ENCODE assay signal across 18 cellular contexts in the genomic region with DNA sequence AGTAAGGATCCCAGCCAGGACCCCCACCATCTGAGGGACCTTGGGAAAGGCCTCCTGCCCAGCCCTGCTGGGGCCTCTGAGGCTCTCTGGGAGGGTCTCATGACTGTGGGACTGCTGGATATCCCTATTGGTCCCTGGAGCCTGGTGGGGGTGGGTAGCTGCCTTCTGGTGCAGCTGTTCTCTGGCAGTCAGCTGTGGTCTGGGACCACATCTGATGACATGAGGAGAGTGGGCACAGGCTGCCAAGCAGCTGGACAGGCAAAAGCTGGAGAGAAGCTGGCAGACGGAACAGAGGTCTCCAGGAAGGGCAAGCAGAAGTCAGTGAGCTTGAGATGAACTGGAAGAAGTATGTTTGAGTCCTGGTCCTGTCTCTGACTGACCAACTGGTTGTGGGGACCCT. TPM values are rescaled to one million over a fixed set of nuclear protein-coding genes. Genes with fewer than 3 reads are reported as not detected.
DNase-seq lines count a peak whose midpoint lies in the region; ATAC-seq and TF ChIP-seq lines count a peak whose summit lies in the region.
"Had no signal": no experiment of that assay in that cellular context is flagged by ENCODE, and none has a peak within 500 bp of the region (broad histone marks: within the 10 kb centered on the region; RNA-seq: fewer than 3 reads in every experiment).

No MANE protein-coding gene starts in this region.

- H3K9ac ChIP-seq in IMR-90 (ENCODE audit: low read depth, low read length), result no peak overlapping the region

- H2AFZ ChIP-seq in IMR-90 (replicated peaks; ENCODE audit: low read length, poor library complexity), result no peak overlapping the region
- H2AFZ ChIP-seq: hepatocyte, PC-9 had no signal

- intact Hi-C loops in IMR-90 (cut with micrococcal nuclease) (no loop called here), stomach (cut with DNase I; ENCODE audit: low total_unique reads) (no loop called here), cardiac septum (cut with DNase I) (no loop called here)

- no peak overlapping the region for H3K4me3 Mint-ChIP-seq in activated naive CD8-positive, alpha-beta T cell treated with anti-CD3 and anti-CD28 coated beads for 36 hours
- H3K4me3 Mint-ChIP-seq: activated CD4-positive, alpha-beta memory T cell treated with anti-CD3 and anti-CD28 coated beads for 36 hours had no signal

- no TSS peak for BruUV-seq in IMR-90 (replicated peaks; lab: Mats Ljungman, UMichigan)

- no peaks in the 10 kb centered on the region for H3K9me3 Mint-ChIP-seq in activated naive CD8-positive, alpha-beta T cell treated with anti-CD3 and anti-CD28 coated beads for 36 hours
- H3K9me3 Mint-ChIP-seq: activated CD4-positive, alpha-beta memory T cell treated with anti-CD3 and anti-CD28 coated beads for 36 hours had no signal

- H3K4me2 ChIP-seq in IMR-90 (ENCODE audit: low read depth, low read length), result 0 out of 2 replicates have a peak overlapping the region, but pooled peaks have one; percentile 14
- H3K4me2 ChIP-seq: hepatocyte, PC-9 had no signal

- no peaks in the 10 kb centered on the region for H3K4me1 Mint-ChIP-seq in activated naive CD8-positive, alpha-beta T cell treated with anti-CD3 and anti-CD28 coated beads for 36 hours

- peak overlapping the region; percentile 61 for H2BK5ac ChIP-seq in IMR-90 (ENCODE audit: low read depth, low read length, poor library complexity, severe bottlenecking)

- H3K27me3 ChIP-seq in IMR-90 (ENCODE audit: control insufficient read depth, insufficient read depth, low read length) (no peaks in the 10 kb centered on the region), stomach (no peaks in the 10 kb centered on the region)
- H3K27me3 ChIP-seq: dorsolateral prefrontal cortex, hepatocyte, suprapubic skin had no signal

- H2AK9ac ChIP-seq in IMR-90 (replicated peaks; ENCODE audit: low read depth, low read length, poor library complexity), result peak overlapping the region; percentile 5

- no peaks in the 10 kb centered on the region for H3K27me3 Mint-ChIP-seq in activated naive CD8-positive, alpha-beta T cell treated with anti-CD3 and anti-CD28 coated beads for 36 hours
- H3K27me3 Mint-ChIP-seq: activated CD4-positive, alpha-beta memory T cell treated with anti-CD3 and anti-CD28 coated beads for 36 hours had no signal

- H3K56ac ChIP-seq in IMR-90 (ENCODE audit: extremely low read depth, insufficient read depth, low read length), result no peak overlapping the region

- TF ChIP-seq POLR2A in IMR-90 (IDR thresholded peaks at IDR 0.05; ENCODE audit: low read depth, low read length) (no peak), stomach (IDR thresholded peaks at IDR 0.05) (no peak)

- peak; percentile 38 for DNase-seq in IMR-90
- no peak for DNase-seq in activated naive CD8-positive, alpha-beta T cell treated with anti-CD3 and anti-CD28 coated beads for 36 hours
- peak; percentile 99 for DNase-seq in myocyte (ENCODE audit: low read depth)
- DNase-seq in stomach, result no peak
- no peak for DNase-seq in cardiac septum (ENCODE audit: low spot score)
- DNase-seq in middle frontal gyrus (ENCODE audit: extremely low spot score, low spot score), result no peak
- DNase-seq in foreskin melanocyte, result no peak
- DNase-seq: activated CD4-positive, alpha-beta memory T cell treated with anti-CD3 and anti-CD28 coated beads for 36 hours; activated gamma-delta T cell; DND-41; mucosa of descending colon; NCI-H1930; NCI-H526 treated with DMSO at 0.1 percent for 48 hours; PC-9 had no signal

- H3K9me3 ChIP-seq in IMR-90 (ENCODE audit: control insufficient read depth, insufficient read depth, low read length) (no peaks in the 10 kb centered on the region), stomach (no peaks in the 10 kb centered on the region)
- H3K9me3 ChIP-seq: mucosa of descending colon, suprapubic skin had no signal

- H3K36me3 ChIP-seq in IMR-90 (ENCODE audit: control insufficient read depth, insufficient read depth, low read length) (peaks cover 69% of the 10 kb centered on the region), stomach (peaks cover 33 to 83% (median 68%) of the 10 kb centered on the region in 4 donors)

- H2BK15ac ChIP-seq in IMR-90 (ENCODE audit: low read depth, low read length), result peak overlapping the region; percentile 0; the same call in 2 of the 3 replicates

- H4K91ac ChIP-seq in IMR-90 (ENCODE audit: insufficient read depth, low read depth, low read length), result peak overlapping the region; percentile 44

- peaks cover 46% of the 10 kb centered on the region for H3K9me1 ChIP-seq in IMR-90 (ENCODE audit: insufficient read depth, low read length)

- in situ Hi-C loops in IMR-90 (cut with MboI; ENCODE audit: low sequenced_read_pairs), result no loop called here

- H4K8ac ChIP-seq in IMR-90 (ENCODE audit: low read depth in 2 of 2, low read length in 2 of 2), result 0 out of 4 replicates have a peak overlapping the region, but pooled peaks of 1 of the 2 experiments have one; percentile 1

- peak overlapping the region; percentile 1 for H3K27ac Mint-ChIP-seq in activated naive CD8-positive, alpha-beta T cell treated with anti-CD3 and anti-CD28 coated beads for 36 hours
- H3K27ac Mint-ChIP-seq: activated CD4-positive, alpha-beta memory T cell treated with anti-CD3 and anti-CD28 coated beads for 36 hours had no signal

- H2BK120ac ChIP-seq in IMR-90 (ENCODE audit: low read depth, low read length), result peak overlapping the region; percentile 65

- H4K5ac ChIP-seq in IMR-90 (ENCODE audit: low read depth, low read length), result peak overlapping the region; percentile 80

- WGBS in IMR-90 (ENCODE audit: extremely low coverage in 2 of 2, insufficient read length in 1 of 2), 2 experiments, result 71% methylated on average over 1 of the region's 1 CpG; no CpG with 5 or more reads in 1 of the 2 experiments
- WGBS in stomach, 5 donors, result 67 to 84% (median 80%) methylated on average over 1 of the region's 1 CpG

- POLR2A ChIA-PET in IMR-90 (lab: Charles Lee; ENCODE audit: unreplicated experiment), result no interaction called here

- no peak for ATAC-seq in IMR-90 (ENCODE audit: low read depth)
- ATAC-seq: mucosa of descending colon had no signal

- H3K27ac ChIP-seq in IMR-90 (ENCODE audit: insufficient read depth, low read length), result peak overlapping the region; percentile 90
- H3K27ac ChIP-seq in stomach, result peak overlapping the region in 4 of 5 donors; percentile 63 to 73 (median 72)
- H3K27ac ChIP-seq: C4-2B, hepatocyte, PC-9, suprapubic skin had no signal

- no peaks in the 10 kb centered on the region for H3K36me3 Mint-ChIP-seq in activated naive CD8-positive, alpha-beta T cell treated with anti-CD3 and anti-CD28 coated beads for 36 hours

- no peak for TF ChIP-seq CTCF in IMR-90 (conservative IDR thresholded peaks at IDR 0.05; ENCODE audit: low read depth, low read length)
- TF ChIP-seq CTCF in stomach (IDR thresholded peaks at IDR 0.05), result no peak

- H3K79me1 ChIP-seq in IMR-90 (ENCODE audit: low read depth in 1 of 2, low read length in 2 of 2), result peaks cover 37 to 82% of the 10 kb centered on the region in 2 experiments

- H3K4me1 ChIP-seq in IMR-90 (ENCODE audit: control insufficient read depth, insufficient read depth, low read length) (peaks cover 56% of the 10 kb centered on the region), stomach (peaks cover 0 to 71% (median 17%) of the 10 kb centered on the region in 4 donors)
- H3K4me1 ChIP-seq: suprapubic skin had no signal

- peaks cover 13% of the 10 kb centered on the region for H4K20me1 ChIP-seq in IMR-90 (ENCODE audit: insufficient read depth, low read length)

- H3K4me3 ChIP-seq in IMR-90 (ENCODE audit: insufficient read depth, low read depth, low read length) (no peak overlapping the region), stomach (no peak overlapping the region)
- H3K4me3 ChIP-seq: dorsolateral prefrontal cortex, hepatocyte, mucosa of descending colon, PC-9, suprapubic skin had no signal

- CTCF ChIA-PET in IMR-90 (lab: Yijun Ruan, JAX), result interaction anchor here (1.4 kb wide), 1 partner anchor 13 kb away, joined by 3 read pairs; no protein-coding TSS in a partner anchor

- TF ChIP-seq EP300 in stomach (IDR thresholded peaks at IDR 0.05), result no peak

- peak overlapping the region; percentile 32; the same call in 1 of the 2 replicates for H2BK20ac ChIP-seq in IMR-90 (ENCODE audit: low read depth, low read length)

- no peak for TF ChIP-seq RAD21 in IMR-90 (IDR thresholded peaks at IDR 0.05; ENCODE audit: low read length)

- H3K14ac ChIP-seq in IMR-90 (replicated peaks; ENCODE audit: low read depth, low read length), result peak overlapping the region; percentile 10; the same call in 1 of the 2 replicates

- peak overlapping the region; percentile 29 for H3K4ac ChIP-seq in IMR-90 (ENCODE audit: low read depth, low read length)

- H3K23ac ChIP-seq in IMR-90 (ENCODE audit: low read depth, low read length), result peak overlapping the region; percentile 36; the same call in 1 of the 2 replicates

- H3K18ac ChIP-seq in IMR-90 (ENCODE audit: low read depth, low read length), result peak overlapping the region; percentile 77

- dilution Hi-C loops in IMR-90 (cut with HindIII; ENCODE audit: low sequenced_read_pairs, unreplicated experiment), result no loop called here

- peak overlapping the region; percentile 65 for H2AK5ac ChIP-seq in IMR-90 (ENCODE audit: low read depth, low read length)

RNA-seq across cellular contexts. Expression of a gene that starts 22.4 kb away (rescaled TPM):
- total RNA-seq in IMR-90 (2012; rRNA removed), result 18.6 and 19.0 TPM in 2 replicates
- polyA plus RNA-seq in IMR-90 (2012; rRNA removed), result 22.5 and 24.6 TPM in 2 replicates
- polyA plus RNA-seq in IMR-90 (2012; cell fraction: cytosol; rRNA removed), result 12.6 and 25.0 TPM in 2 replicates
- polyA plus RNA-seq in IMR-90 (2012; cell fraction: nucleus; rRNA removed; ENCODE audit: low replicate concordance), result 37.2 and 43.5 TPM in 2 replicates
- 1 to 10 TPM; 6.8 to 7.8 TPM for total RNA-seq in activated naive CD8-positive, alpha-beta T cell treated with anti-CD3 and anti-CD28 coated beads for 36 hours
- 21.6 and 23.9 TPM in 2 replicates for total RNA-seq in myocyte
- polyA plus RNA-seq in myocyte (2012), result 28.5 TPM
- 10 to 100 TPM in 4 of 5 donors, 1 to 10 TPM in 1; 9.0 to 23.9 (median 15.2) TPM for total RNA-seq in stomach
- 10 to 100 TPM in 2 of 3 donors, 1 to 10 TPM in 1; 7.5 to 25.4 (median 23.2) TPM for polyA plus RNA-seq in stomach
- total RNA-seq in cardiac septum, result 10.4 TPM

RNA-seq across cellular contexts. Expression of a gene that starts 38.6 kb away (rescaled TPM):
- total RNA-seq in IMR-90 (2012; rRNA removed), result 3.9 and 5.3 TPM in 2 replicates
- polyA plus RNA-seq in IMR-90 (2012; rRNA removed), result 19.2 and 19.9 TPM in 2 replicates
- 10.6 and 10.8 TPM in 2 replicates for polyA plus RNA-seq in IMR-90 (2012; cell fraction: cytosol; rRNA removed)
- 72.6 and 161 TPM in 2 replicates for polyA plus RNA-seq in IMR-90 (2012; cell fraction: nucleus; rRNA removed; ENCODE audit: low replicate concordance)
- 10 to 100 TPM; 27.3 to 30.4 TPM for total RNA-seq in activated naive CD8-positive, alpha-beta T cell treated with anti-CD3 and anti-CD28 coated beads for 36 hours
- 8.9 and 13.5 TPM in 2 replicates for total RNA-seq in myocyte
- polyA plus RNA-seq in myocyte (2012), result 7.4 TPM
- 10 to 100 TPM in 2 of 5 donors, 1 to 10 TPM in 3; 1.6 to 58.8 (median 2.8) TPM for total RNA-seq in stomach
- 1 to 10 TPM in 2 of 3 donors, under 1 TPM in 1; 0.46 to 8.7 (median 2.0) TPM for polyA plus RNA-seq in stomach
- total RNA-seq in cardiac septum, result 1.6 TPM

RNA-seq across cellular contexts. Expression of a gene that starts 47.6 kb away (rescaled TPM):
- 2.8 and 3.6 TPM in 2 replicates for total RNA-seq in IMR-90 (2012; rRNA removed)
- polyA plus RNA-seq in IMR-90 (2012; rRNA removed), result 3.0 and 4.9 TPM in 2 replicates
- 2.1 and 4.6 TPM in 2 replicates for polyA plus RNA-seq in IMR-90 (2012; cell fraction: cytosol; rRNA removed)
- polyA plus RNA-seq in IMR-90 (2012; cell fraction: nucleus; rRNA removed; ENCODE audit: low replicate concordance), result 9.8 and 13.4 TPM in 2 replicates
- total RNA-seq in activated naive CD8-positive, alpha-beta T cell treated with anti-CD3 and anti-CD28 coated beads for 36 hours, result 1 to 10 TPM; 2.8 to 2.9 TPM
- 2.5 and 4.6 TPM in 2 replicates for total RNA-seq in myocyte
- 3.9 TPM for polyA plus RNA-seq in myocyte (2012)
- 10 to 100 TPM in 2 of 5 donors, 1 to 10 TPM in 3; 4.0 to 43.8 (median 9.2) TPM for total RNA-seq in stomach
- polyA plus RNA-seq in stomach, result 1 to 10 TPM; 1.5 to 2.7 (median 1.7) TPM
- total RNA-seq in cardiac septum, result 1.4 TPM

Comparison
In these comparisons a context has a peak if more than half of its experiments do, and no peak if none do; other contexts are left out.
1. DNase-seq: peak in IMR-90 (single experiment) and myocyte (single experiment); none in activated naive CD8-positive, alpha-beta T cell treated with anti-CD3 and anti-CD28 coated beads for 36 hours (single experiment), stomach (single experiment), cardiac septum (single experiment), middle frontal gyrus (single experiment) and foreskin melanocyte (single experiment).